In genomic region chr14:89503458-89503996, GRCh38 we compare ENCODE assay signal across 14 cellular contexts.
DNase-seq lines count a peak whose midpoint lies in the region; ATAC-seq and TF ChIP-seq lines count a peak whose summit lies in the region.
"Had no signal": no experiment of that assay in that cellular context is flagged by ENCODE, and none has a peak within 500 bp of the region (broad histone marks: within the 10 kb centered on the region; RNA-seq: fewer than 3 reads in every experiment).

No MANE protein-coding gene starts in this region.

- no peaks in the 10 kb centered on the region for H3K9me3 Mint-ChIP-seq in immature natural killer cell
- H3K9me3 Mint-ChIP-seq: mesothelial cell of epicardium; T-helper 1 cell treated with Interleukin-12 subunit alpha and Interleukin-12 subunit beta and Interleukin-4 antibody, amounts not matched to agents 30 μg/mL and 1 μg/mL, for 36 hours had no signal

- H3K4me3 ChIP-seq in GM23248: no peak overlapping the region
- H3K4me3 ChIP-seq: transverse colon had no signal

- H3K79me2 ChIP-seq in GM23248 (ENCODE audit: insufficient read depth): no peaks in the 10 kb centered on the region

- peaks cover 19% of the 10 kb centered on the region for H3F3A ChIP-seq in GM23248 (ENCODE audit: insufficient read depth)

- DNase-seq in GM10266 (ENCODE audit: extremely low spot score) (peak; percentile 48), GM23248 (no peak), NCI-H526 (lab: John Stamatoyannopoulos, UW) (peak; percentile 60 to 67), immature natural killer cell (no peak), NCI-H1092 treated with DMSO at 0.1 percent for 48 hours (lab: John Stamatoyannopoulos, UW) (no peak), NCI-H82 treated with DMSO at 0.1 percent for 48 hours (lab: John Stamatoyannopoulos, UW; ENCODE audit: unreplicated experiment) (no peak)
- DNase-seq: hippocampal formation, NCI-H446 treated with DMSO at 0.1 percent for 48 hours, transverse colon had no signal

- H3K4me2 ChIP-seq in GM23248 (ENCODE audit: unreplicated experiment): no peak overlapping the region
- H3K4me2 ChIP-seq: KMS-11 had no signal

- H3K4me3 Mint-ChIP-seq in immature natural killer cell: peak overlapping the region; percentile 18 to 70 (median 64)
- H3K4me3 Mint-ChIP-seq: mesothelial cell of epicardium; T-helper 1 cell treated with Interleukin-12 subunit alpha and Interleukin-12 subunit beta and Interleukin-4 antibody, amounts not matched to agents 30 μg/mL and 1 μg/mL, for 36 hours had no signal

- H2AFZ ChIP-seq in GM23248: no peak overlapping the region

- no peaks in the 10 kb centered on the region for H3K36me3 ChIP-seq in GM23248 (ENCODE audit: low read depth)
- H3K36me3 ChIP-seq: transverse colon had no signal

- peak overlapping the region in 5 of 6 donors; percentile 8 to 80 (median 55) for H3K27ac Mint-ChIP-seq in immature natural killer cell
- H3K27ac Mint-ChIP-seq: mesothelial cell of epicardium; T-helper 1 cell treated with Interleukin-12 subunit alpha and Interleukin-12 subunit beta and Interleukin-4 antibody, amounts not matched to agents 30 μg/mL and 1 μg/mL, for 36 hours had no signal

- no peak for TF ChIP-seq CTCF in GM10266 (IDR thresholded peaks at IDR 0.05; ENCODE audit: control insufficient read depth, insufficient read depth, low read depth, missing control alignments)

- H3K9ac ChIP-seq in GM23248: no peak overlapping the region
- H3K9ac ChIP-seq: KMS-11 had no signal

- H4K20me1 ChIP-seq in GM23248 (ENCODE audit: insufficient read depth): no peaks in the 10 kb centered on the region

- peaks cover 52 to 57% of the 10 kb centered on the region in 2 donors for H3K4me1 Mint-ChIP-seq in immature natural killer cell

- H3K36me3 Mint-ChIP-seq in immature natural killer cell: peaks cover 3 to 11% (median 5%) of the 10 kb centered on the region in 3 donors

- H3K27me3 ChIP-seq in GM23248 (replicated peaks; ENCODE audit: insufficient read depth): no peaks in the 10 kb centered on the region
- H3K27me3 ChIP-seq: transverse colon had no signal

- H3K9me3 ChIP-seq in GM23248 (ENCODE audit: low read depth): no peaks in the 10 kb centered on the region
- H3K9me3 ChIP-seq: transverse colon had no signal

- WGBS in GM23248 (ENCODE audit: low coverage in 1 of 2, low lambda C conversion rate in 2 of 2, missing lambda C conversion rate in 2 of 2), 2 experiments: 86% methylated on average over 10 of the region's 10 CpGs

- H3K4me1 ChIP-seq in GM23248 (ENCODE audit: insufficient read depth): peaks cover 34% of the 10 kb centered on the region

- ATAC-seq in GM21515 (IDR thresholded peaks at IDR 0.05; ENCODE audit: unreplicated experiment) (no peak), esophagus mucosa (no peak)

- peak overlapping the region; percentile 67; the same call in 1 of the 2 replicates for H3K27ac ChIP-seq in GM23248
- H3K27ac ChIP-seq: KMS-11, transverse colon had no signal

- in situ Hi-C loops in GM23248 (cut with MboI): no loop called here

- no peaks in the 10 kb centered on the region for H3K9me2 ChIP-seq in GM23248 (ENCODE audit: insufficient read depth)

- H3K27me3 Mint-ChIP-seq in immature natural killer cell (ENCODE audit: low read depth in 3 of 3): peaks cover 0 to 3% (median 0%) of the 10 kb centered on the region in 3 donors

Comparison
In these comparisons a context has a peak if more than half of its experiments do, and no peak if none do; other contexts are left out.
1. DNase-seq: peak in GM10266 (single experiment) and NCI-H526 (2 of 2); none in GM23248 (single experiment), immature natural killer cell (0 of 3), NCI-H1092 treated with DMSO at 0.1 percent for 48 hours (single experiment) and NCI-H82 treated with DMSO at 0.1 percent for 48 hours (single experiment).